In the genomic region with DNA sequence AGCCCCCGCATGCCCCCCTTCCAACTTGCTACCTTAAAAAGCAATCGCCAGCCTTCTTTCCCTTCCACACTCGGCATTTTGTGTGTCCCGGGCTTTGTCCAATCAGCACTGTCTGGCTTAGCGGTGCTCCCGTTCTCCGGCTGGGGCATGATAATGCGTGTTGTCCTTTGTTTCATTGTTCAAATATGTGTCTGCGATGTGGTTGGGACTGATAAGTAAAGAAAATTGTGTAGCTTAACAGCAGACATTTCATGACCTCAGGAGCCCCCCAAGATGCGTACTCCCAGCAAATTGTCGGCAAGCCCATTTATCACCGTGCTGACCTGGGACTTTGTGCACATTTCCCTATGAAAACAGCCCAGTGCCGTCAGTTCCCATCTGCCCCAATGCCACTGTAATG, we compare ENCODE assay signal across 19 cellular contexts.
"Had no signal": no experiment of that assay in that cellular context is flagged by ENCODE, and none has a peak within 500 bp of the region (broad histone marks: within the 10 kb centered on the region; RNA-seq: fewer than 3 reads in every experiment).

No MANE protein-coding gene starts in this region.

- H3K4me3 ChIP-seq: SJSA1, SK-N-MC had no signal

- H3K9me3 Mint-ChIP-seq: IgD-negative memory B cell had no signal

- DNase-seq: KBM-7, MV-4-11, NCI-H1048, NCI-H1105, NCI-H1436 treated with DMSO at 0.1 percent for 48 hours, NCI-H187, NCI-H2029, NCI-H2081 treated with DMSO at 0.1 percent for 48 hours, NCI-H2171 treated with DMSO at 0.1 percent for 48 hours, NCI-H345, NCI-H446 treated with DMSO at 0.1 percent for 48 hours, NCI-H510A treated with DMSO at 0.1 percent for 48 hours, NCI-H774, Right ventricle myocardium superior, RPMI8226, SIG-M5 had no signal

- H3K27ac Mint-ChIP-seq: IgD-negative memory B cell had no signal
